ENCODE assay signal across 4 cellular contexts in genomic region chr14:73259837-73260236, GRCh38.
TF ChIP-seq lines count a peak whose summit lies in the region.

No MANE protein-coding gene starts in this region.

TF ChIP-seq in SK-N-SH, 30 proteins besides CTCF, POLR2A, EP300 and RAD21:
- TF ChIP-seq NRF1 (IDR thresholded peaks at IDR 0.05; ENCODE audit: low read depth, low read length) = no peak
- no peak for TF ChIP-seq MAX (IDR thresholded peaks at IDR 0.05; ENCODE audit: low read depth)
- TF ChIP-seq RCOR1 (IDR thresholded peaks at IDR 0.05; ENCODE audit: low read length) = no peak
- TF ChIP-seq YY1 (IDR thresholded peaks at IDR 0.05; ENCODE audit: low read depth) = no peak
- no peak for TF ChIP-seq IRF3 (IDR thresholded peaks at IDR 0.05; ENCODE audit: low read depth, low read length)
- no peak for TF ChIP-seq MEF2A (IDR thresholded peaks at IDR 0.05; ENCODE audit: borderline replicate concordance, low read depth)
- no peak for TF ChIP-seq MXI1 (IDR thresholded peaks at IDR 0.05; ENCODE audit: low read depth, low read length)
- no peak for TF ChIP-seq SMC3 (IDR thresholded peaks at IDR 0.05; ENCODE audit: low read depth, low read length)
- no peak for TF ChIP-seq SIN3A (IDR thresholded peaks at IDR 0.05; ENCODE audit: borderline replicate concordance, low read depth, low read length)

TF ChIP-seq in SK-N-SH treated with all-trans-retinoic acid at 6 μM for 48 hours, 23 proteins besides CTCF, POLR2A, EP300 and RAD21:
- TF ChIP-seq CSDC2 (CRISPR knock-in tag; IDR thresholded peaks at IDR 0.05) (no peak), ZC3H10 (CRISPR knock-in tag; IDR thresholded peaks at IDR 0.05) (no peak), TOX (CRISPR knock-in tag; IDR thresholded peaks at IDR 0.05; ENCODE audit: borderline replicate concordance) (no peak), ESRRG (CRISPR knock-in tag; IDR thresholded peaks at IDR 0.05) (no peak), ZFP30 (CRISPR knock-in tag; IDR thresholded peaks at IDR 0.05) (no peak), GLIS3 (CRISPR knock-in tag; IDR thresholded peaks at IDR 0.05) (no peak), ZNF70 (CRISPR knock-in tag; IDR thresholded peaks at IDR 0.05) (no peak), BACH2 (CRISPR knock-in tag; IDR thresholded peaks at IDR 0.05; ENCODE audit: borderline replicate concordance) (no peak), ZNF8 (CRISPR knock-in tag; IDR thresholded peaks at IDR 0.05) (no peak), ISL1 (CRISPR knock-in tag; IDR thresholded peaks at IDR 0.05) (no peak), ARNTL (CRISPR knock-in tag; IDR thresholded peaks at IDR 0.05; ENCODE audit: borderline replicate concordance, low read depth) (no peak), OSR1 (CRISPR knock-in tag; IDR thresholded peaks at IDR 0.05) (no peak), PPARA (CRISPR knock-in tag; IDR thresholded peaks at IDR 0.05; ENCODE audit: borderline replicate concordance) (no peak), PATZ1 (CRISPR knock-in tag; IDR thresholded peaks at IDR 0.05; ENCODE audit: borderline replicate concordance) (no peak), RARB (CRISPR knock-in tag; IDR thresholded peaks at IDR 0.05) (no peak), TCF4 (CRISPR knock-in tag; IDR thresholded peaks at IDR 0.05; ENCODE audit: borderline replicate concordance) (no peak)

TF ChIP-seq in HCT116, 20 proteins besides CTCF, POLR2A, EP300 and RAD21:
- TF ChIP-seq ZNF274 (IDR thresholded peaks at IDR 0.05; ENCODE audit: low read depth, low read length) (no peak), ZFX (IDR thresholded peaks at IDR 0.05) (no peak)
TF ChIP-seq in HCT116: peak in this region for 0.

TF ChIP-seq in K562, 482 proteins besides CTCF, POLR2A, EP300 and RAD21:
- TF ChIP-seq ZNF512 (tag; IDR thresholded peaks at IDR 0.05) (no peak), KDM1A (IDR thresholded peaks at IDR 0.05) (0 out of 4 replicates have a peak, but pooled peaks of 1 of the 2 experiments have one; percentile 22), MAFG (tag; conservative IDR thresholded peaks at IDR 0.05) (no peak), USF1 (CRISPR knock-in tag; IDR thresholded peaks at IDR 0.05) (no peak), ZFP36 (IDR thresholded peaks at IDR 0.05; ENCODE audit: low read depth, low read length, partially characterized antibody) (peak; percentile 66), PRMT5 (CRISPR knock-in tag; IDR thresholded peaks at IDR 0.05) (no peak)
TF ChIP-seq in K562: peak in this region for 2.
